Comparison of ENCODE assay signal across 38 cellular contexts in the genomic region with DNA sequence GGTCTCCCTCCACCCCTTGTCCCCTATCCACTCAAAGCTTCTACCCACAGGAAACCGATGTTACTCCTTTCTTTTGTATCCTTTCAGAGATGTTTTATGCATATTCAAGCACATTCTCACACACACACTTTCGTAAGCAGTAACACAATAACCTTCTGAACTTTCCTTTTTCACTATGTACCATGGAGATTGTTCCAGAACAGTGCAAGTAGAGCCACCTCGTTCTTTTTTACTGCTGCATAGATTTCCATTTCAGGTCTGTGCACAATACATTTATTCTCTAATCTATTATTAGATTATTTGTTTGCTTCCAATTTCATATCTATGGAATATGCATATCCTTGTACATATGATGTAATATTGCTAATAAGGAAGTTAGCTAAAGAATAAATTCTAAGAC.
"Had no signal": no experiment of that assay in that cellular context is flagged by ENCODE, and none has a peak within 500 bp of the region (broad histone marks: within the 10 kb centered on the region; RNA-seq: fewer than 3 reads in every experiment).

No MANE protein-coding gene starts in this region.

- H3K36me3 ChIP-seq: adrenal gland, brain microvascular endothelial cell, breast epithelium had no signal

- H3K27ac ChIP-seq: adrenal gland, body of pancreas, brain microvascular endothelial cell, breast epithelium, VCaP had no signal

- FAIRE-seq: astrocyte, TTC549 had no signal

- H3K36me3 Mint-ChIP-seq: activated CD4-positive, alpha-beta memory T cell treated with anti-CD3 and anti-CD28 coated beads for 36 hours; activated naive CD8-positive, alpha-beta T cell treated with anti-CD3 and anti-CD28 coated beads for 36 hours had no signal

- H3K4me3 ChIP-seq: adrenal gland, body of pancreas, breast epithelium had no signal

- H3K4me1 Mint-ChIP-seq: activated B cell treated with CpG ODN at 0.5 μM for 24 hours had no signal

- H3K27ac Mint-ChIP-seq: activated B cell treated with CpG ODN at 0.5 μM for 24 hours; activated CD4-positive, alpha-beta memory T cell treated with anti-CD3 and anti-CD28 coated beads for 36 hours; activated CD4-positive, alpha-beta T cell treated with anti-CD3 and anti-CD28 coated beads, Interleukin-2, amount 10 ng/mL, durations not matched to agents 24 days and 14 days; activated CD8-positive, alpha-beta T cell treated with anti-CD3 and anti-CD28 coated beads for 36 hours; activated naive CD4-positive, alpha-beta T cell treated with anti-CD3 and anti-CD28 coated beads for 36 hours; activated naive CD4-positive, alpha-beta T cell treated with anti-CD3 and anti-CD28 coated beads, Interleukin-2, amount 50 U/mL, for 72 hours; activated naive CD8-positive, alpha-beta T cell treated with anti-CD3 and anti-CD28 coated beads for 36 hours; activated T-cell treated with anti-CD3 and anti-CD28 coated beads, Interleukin-2, amount 50 U/mL, for 72 hours; activated T-helper 1 cell treated with anti-CD3 and anti-CD28 coated beads, Interleukin-12 subunit alpha, Interleukin-12 subunit beta, Interleukin-2, Interleukin-4 antibody, amounts not matched to agents 30 ng/mL and 10 ng/mL and 1 ng/mL, durations not matched to agents 14 hours and 24 hours and 36 hours; activated T-helper 17 cell treated with anti-CD3 and anti-CD28 coated beads, Interleukin-2, amount 50 U/mL, for 72 hours; T-helper 1 cell treated with Interleukin-12 subunit alpha and Interleukin-12 subunit beta and Interleukin-4 antibody, amounts not matched to agents 30 μg/mL and 1 μg/mL, for 36 hours; T-helper 2 cell treated with Interferon-gamma antibody and Interleukin-4, amounts not matched to agents 5 μg/mL and 100 μg/mL, for 36 hours had no signal

- H3K9me3 ChIP-seq: adrenal gland, body of pancreas, breast epithelium had no signal

- H3K4me1 ChIP-seq: adrenal gland, body of pancreas, breast epithelium had no signal

- H3K9me3 Mint-ChIP-seq: activated CD4-positive, alpha-beta T cell treated with anti-CD3 and anti-CD28 coated beads, Interleukin-2, amount 10 ng/mL, durations not matched to agents 24 days and 14 days; activated naive CD4-positive, alpha-beta T cell treated with anti-CD3 and anti-CD28 coated beads, Interleukin-2, amount 50 U/mL, for 72 hours; activated T-cell treated with anti-CD3 and anti-CD28 coated beads, Interleukin-2, amount 50 U/mL, for 4 hours; activated T-cell treated with anti-CD3 and anti-CD28 coated beads, Interleukin-2, amount 50 U/mL, for 72 hours; activated T-helper 1 cell treated with anti-CD3 and anti-CD28 coated beads, Interleukin-12 subunit alpha, Interleukin-12 subunit beta, Interleukin-2, Interleukin-4 antibody, amounts not matched to agents 30 ng/mL and 10 ng/mL and 1 ng/mL, durations not matched to agents 14 hours and 24 hours and 36 hours; activated T-helper 17 cell treated with anti-CD3 and anti-CD28 coated beads, Interleukin-2, amount 50 U/mL, for 72 hours; T-helper 1 cell treated with Interleukin-12 subunit alpha and Interleukin-12 subunit beta and Interleukin-4 antibody, amounts not matched to agents 30 μg/mL and 1 μg/mL, for 36 hours; T-helper 2 cell treated with Interferon-gamma antibody and Interleukin-4, amounts not matched to agents 5 μg/mL and 100 μg/mL, for 36 hours had no signal

- H3K27me3 ChIP-seq: adrenal gland, body of pancreas, brain microvascular endothelial cell, breast epithelium had no signal

- DNase-seq: activated B cell treated with CpG ODN at 0.5 μM for 24 hours; activated CD4-positive, alpha-beta memory T cell treated with anti-CD3 and anti-CD28 coated beads for 36 hours; activated CD4-positive, alpha-beta T cell treated with anti-CD3 and anti-CD28 coated beads for 4 hours; activated CD4-positive, alpha-beta T cell treated with anti-CD3 and anti-CD28 coated beads, Interleukin-2, amount 10 ng/mL, durations not matched to agents 24 days and 14 days; activated CD4-positive, alpha-beta T cell treated with anti-CD3 and anti-CD28 coated beads, Interleukin-2, amount 50 U/mL, for 1 hour; activated CD4-positive, alpha-beta T cell treated with anti-CD3 and anti-CD28 coated beads, Interleukin-2, amount 50 U/mL, for 4 hours; activated CD4-positive, CD25-positive, alpha-beta regulatory T cell treated with anti-CD3 and anti-CD28 coated beads, Interleukin-2, amount 50 U/mL, for 72 hours; activated CD8-positive, alpha-beta memory T cell treated with anti-CD3 and anti-CD28 coated beads, Interleukin-2, amount 50 U/mL, for 4 hours; activated CD8-positive, alpha-beta T cell treated with anti-CD3 and anti-CD28 coated beads for 36 hours; activated effector memory CD4-positive, alpha-beta T cell treated with anti-CD3 and anti-CD28 coated beads, Interleukin-2, amount 50 U/mL, for 16 hours; activated gamma-delta T cell treated with Interleukin-2 at 50 U/mL for 16 hours; activated naive CD4-positive, alpha-beta T cell; activated naive CD4-positive, alpha-beta T cell treated with anti-CD3 and anti-CD28 coated beads for 36 hours; activated naive CD4-positive, alpha-beta T cell treated with anti-CD3 and anti-CD28 coated beads, Interleukin-2, amount 50 U/mL, for 16 hours; activated naive CD8-positive, alpha-beta T cell treated with anti-CD3 and anti-CD28 coated beads for 36 hours; activated T-cell treated with anti-CD3 and anti-CD28 coated beads for 4 hours; activated T-cell treated with anti-CD3 and anti-CD28 coated beads, Interleukin-2, amount 50 U/mL, for 1 hour; activated T-cell treated with anti-CD3 and anti-CD28 coated beads, Interleukin-2, amount 50 U/mL, for 4 hours; activated T-cell treated with anti-CD3 and anti-CD28 coated beads, Interleukin-2, amount 50 U/mL, for 72 hours; adrenal gland; amniotic stem cell; aorta; body of pancreas; brain microvascular endothelial cell; central memory CD4-positive, alpha-beta T cell; cerebellar nuclear complex; T-helper 1 cell; T-helper 2 cell; T-helper 9 cell had no signal

- ATAC-seq: activated CD8-positive, alpha-beta T cell treated with anti-CD3 and anti-CD28 coated beads for 36 hours; activated naive CD4-positive, alpha-beta T cell treated with anti-CD3 and anti-CD28 coated beads, Interleukin-2, amount 50 U/mL, for 72 hours; activated T-cell treated with anti-CD3 and anti-CD28 coated beads, Interleukin-2, amount 50 U/mL, for 4 hours; activated T-cell treated with anti-CD3 and anti-CD28 coated beads, Interleukin-2, amount 50 U/mL, for 72 hours; activated T-helper 17 cell treated with anti-CD3 and anti-CD28 coated beads, Interleukin-2, amount 50 U/mL, for 72 hours; body of pancreas had no signal

- H3K4me3 Mint-ChIP-seq: activated B cell treated with CpG ODN at 0.5 μM for 24 hours; activated CD4-positive, alpha-beta memory T cell treated with anti-CD3 and anti-CD28 coated beads for 36 hours; activated CD4-positive, alpha-beta T cell treated with anti-CD3 and anti-CD28 coated beads, Interleukin-2, amount 10 ng/mL, durations not matched to agents 24 days and 14 days; activated CD8-positive, alpha-beta T cell treated with anti-CD3 and anti-CD28 coated beads for 36 hours; activated naive CD4-positive, alpha-beta T cell treated with anti-CD3 and anti-CD28 coated beads for 36 hours; activated naive CD8-positive, alpha-beta T cell treated with anti-CD3 and anti-CD28 coated beads for 36 hours; activated T-cell treated with anti-CD3 and anti-CD28 coated beads, Interleukin-2, amount 50 U/mL, for 4 hours; activated T-cell treated with anti-CD3 and anti-CD28 coated beads, Interleukin-2, amount 50 U/mL, for 72 hours; activated T-helper 1 cell treated with anti-CD3 and anti-CD28 coated beads, Interleukin-12 subunit alpha, Interleukin-12 subunit beta, Interleukin-2, Interleukin-4 antibody, amounts not matched to agents 30 ng/mL and 10 ng/mL and 1 ng/mL, durations not matched to agents 14 hours and 24 hours and 36 hours; activated T-helper 17 cell treated with anti-CD3 and anti-CD28 coated beads, Interleukin-2, amount 50 U/mL, for 72 hours; T-helper 1 cell treated with Interleukin-12 subunit alpha and Interleukin-12 subunit beta and Interleukin-4 antibody, amounts not matched to agents 30 μg/mL and 1 μg/mL, for 36 hours; T-helper 2 cell treated with Interferon-gamma antibody and Interleukin-4, amounts not matched to agents 5 μg/mL and 100 μg/mL, for 36 hours had no signal
